14 cellular contexts compared by ENCODE assay signal in genomic region chr3:41035445-41036022, GRCh38.
A peak's percentile ranks its signal among the peaks of the same experiment; 100 is the strongest.
DNase-seq lines count a peak whose midpoint lies in the region; ATAC-seq and TF ChIP-seq lines count a peak whose summit lies in the region.
"Had no signal": no experiment of that assay in that cellular context is flagged by ENCODE, and none has a peak within 500 bp of the region (broad histone marks: within the 10 kb centered on the region; RNA-seq: fewer than 3 reads in every experiment).

No MANE protein-coding gene starts in this region.

- H3K36me3 ChIP-seq in BLaER1, result no peaks in the 10 kb centered on the region
- no peaks in the 10 kb centered on the region for H3K36me3 ChIP-seq in BLaER1 treated with 17β-estradiol and CSF1 and Interleukin-3, amounts not matched to agents 10 nM and 100 nM
- H3K36me3 ChIP-seq: BE2C had no signal

- no peak overlapping the region for H3K4me3 Mint-ChIP-seq in activated T-helper 2 cell treated with anti-CD3 and anti-CD28 coated beads, Interferon-gamma antibody, Interleukin-2, Interleukin-4, amounts not matched to agents 10 μg/mL and 5 μg/mL and 100 μg/mL, durations not matched to agents 14 hours and 24 hours and 36 hours (ENCODE audit: low read depth)
- H3K4me3 Mint-ChIP-seq: CD4-positive, CD25-positive, alpha-beta regulatory T cell; H9 had no signal

- H3K27me3 ChIP-seq in BLaER1 (no peaks in the 10 kb centered on the region), right cardiac atrium (ENCODE audit: control insufficient read depth, insufficient read depth) (no peaks in the 10 kb centered on the region)
- no peaks in the 10 kb centered on the region for H3K27me3 ChIP-seq in BLaER1 treated with 17β-estradiol and CSF1 and Interleukin-3, amounts not matched to agents 10 nM and 100 nM
- H3K27me3 ChIP-seq: BE2C had no signal

- ATAC-seq in right cardiac atrium (peak; percentile 64 to 76), HG03159 (IDR thresholded peaks at IDR 0.05; ENCODE audit: unreplicated experiment) (no peak), GM18907 (IDR thresholded peaks at IDR 0.05; ENCODE audit: unreplicated experiment) (no peak)
- ATAC-seq: A549 had no signal

- H3K4me1 ChIP-seq in BLaER1, result peaks cover 8% of the 10 kb centered on the region
- H3K4me1 ChIP-seq in BLaER1 treated with 17β-estradiol and CSF1 and Interleukin-3, amounts not matched to agents 10 nM and 100 nM, result peaks cover 7 to 31% (median 10%) of the 10 kb centered on the region in 10 experiments; a peak in 15 of 20 replicates
- no peaks in the 10 kb centered on the region for H3K4me1 ChIP-seq in right cardiac atrium (ENCODE audit: control insufficient read depth, insufficient read depth, low read length)
- H3K4me1 ChIP-seq: A549, BE2C had no signal

- DNase-seq in choroid plexus epithelial cell (ENCODE audit: low read depth), result peak; percentile 21
- DNase-seq in right cardiac atrium, result peak in 2 of 3 donors; percentile 28 to 53
- DNase-seq in activated T-helper 2 cell treated with anti-CD3 and anti-CD28 coated beads, Interferon-gamma antibody, Interleukin-2, Interleukin-4, amounts not matched to agents 10 μg/mL and 5 μg/mL and 100 μg/mL, durations not matched to agents 14 hours and 24 hours and 36 hours (ENCODE audit: low spot score), result no peak
- no peak for DNase-seq in midbrain (lab: John Stamatoyannopoulos, UW)
- DNase-seq: BE2C; CD4-positive, CD25-positive, alpha-beta regulatory T cell; GOT3; H9; IMR-90 had no signal

- H3K4me3 ChIP-seq in BLaER1 (no peak overlapping the region), choroid plexus epithelial cell (ENCODE audit: low read depth, low read length) (no peak overlapping the region), right cardiac atrium (ENCODE audit: low read length) (no peak overlapping the region)
- H3K4me3 ChIP-seq in BLaER1 treated with 17β-estradiol and CSF1 and Interleukin-3, amounts not matched to agents 10 nM and 100 nM, result no peak overlapping the region
- H3K4me3 ChIP-seq: A549 had no signal

- H3K27ac Mint-ChIP-seq in activated T-helper 2 cell treated with anti-CD3 and anti-CD28 coated beads, Interferon-gamma antibody, Interleukin-2, Interleukin-4, amounts not matched to agents 10 μg/mL and 5 μg/mL and 100 μg/mL, durations not matched to agents 14 hours and 24 hours and 36 hours, result no peak overlapping the region
- H3K27ac Mint-ChIP-seq: H9 had no signal

- H3K9me3 Mint-ChIP-seq in activated T-helper 2 cell treated with anti-CD3 and anti-CD28 coated beads, Interferon-gamma antibody, Interleukin-2, Interleukin-4, amounts not matched to agents 10 μg/mL and 5 μg/mL and 100 μg/mL, durations not matched to agents 14 hours and 24 hours and 36 hours, result no peaks in the 10 kb centered on the region
- H3K9me3 Mint-ChIP-seq: CD4-positive, CD25-positive, alpha-beta regulatory T cell had no signal

- H3K9me3 ChIP-seq in BLaER1 (no peaks in the 10 kb centered on the region), right cardiac atrium (ENCODE audit: control insufficient read depth, low read length) (no peaks in the 10 kb centered on the region)
- H3K9me3 ChIP-seq in BLaER1 treated with 17β-estradiol and CSF1 and Interleukin-3, amounts not matched to agents 10 nM and 100 nM (replicated peaks in 1 of 11), result no peaks in the 10 kb centered on the region
- H3K9me3 ChIP-seq: A549, BE2C had no signal

- H4K20me1 ChIP-seq in BLaER1, result no peaks in the 10 kb centered on the region
- no peaks in the 10 kb centered on the region for H4K20me1 ChIP-seq in BLaER1 treated with 17β-estradiol and CSF1 and Interleukin-3, amounts not matched to agents 10 nM and 100 nM

- H3K27ac ChIP-seq in BLaER1 (no peak overlapping the region), right cardiac atrium (ENCODE audit: low read length) (no peak overlapping the region)
- no peak overlapping the region for H3K27ac ChIP-seq in BLaER1 treated with 17β-estradiol and CSF1 and Interleukin-3, amounts not matched to agents 10 nM and 100 nM
- H3K27ac ChIP-seq: A549 had no signal

- H3K9ac ChIP-seq in BLaER1, result no peak overlapping the region
- H3K9ac ChIP-seq in BLaER1 treated with 17β-estradiol and CSF1 and Interleukin-3, amounts not matched to agents 10 nM and 100 nM, result no peak overlapping the region

- peaks cover 9% of the 10 kb centered on the region for H3K27me3 Mint-ChIP-seq in activated T-helper 2 cell treated with anti-CD3 and anti-CD28 coated beads, Interferon-gamma antibody, Interleukin-2, Interleukin-4, amounts not matched to agents 10 μg/mL and 5 μg/mL and 100 μg/mL, durations not matched to agents 14 hours and 24 hours and 36 hours (ENCODE audit: low read depth)

- H3K4me2 ChIP-seq in BLaER1, result peak overlapping the region; percentile 39
- H3K4me2 ChIP-seq in BLaER1 treated with 17β-estradiol and CSF1 and Interleukin-3, amounts not matched to agents 10 nM and 100 nM, result peak overlapping the region in 9 of 11 experiments; percentile 27 to 42 (median 32); a peak in 14 of 22 replicates
- H3K4me2 ChIP-seq: A549 had no signal

- TF ChIP-seq CTCF in choroid plexus epithelial cell (conservative IDR thresholded peaks at IDR 0.05; ENCODE audit: low read depth, low read length), result no peak

- peaks cover 4% of the 10 kb centered on the region for H3K4me1 Mint-ChIP-seq in activated T-helper 2 cell treated with anti-CD3 and anti-CD28 coated beads, Interferon-gamma antibody, Interleukin-2, Interleukin-4, amounts not matched to agents 10 μg/mL and 5 μg/mL and 100 μg/mL, durations not matched to agents 14 hours and 24 hours and 36 hours (ENCODE audit: low read depth)

- H3K36me3 Mint-ChIP-seq in activated T-helper 2 cell treated with anti-CD3 and anti-CD28 coated beads, Interferon-gamma antibody, Interleukin-2, Interleukin-4, amounts not matched to agents 10 μg/mL and 5 μg/mL and 100 μg/mL, durations not matched to agents 14 hours and 24 hours and 36 hours (ENCODE audit: low read depth), result no peaks in the 10 kb centered on the region
- H3K36me3 Mint-ChIP-seq: CD4-positive, CD25-positive, alpha-beta regulatory T cell had no signal

- intact Hi-C loops in right cardiac atrium (cut with DNase I), result no loop called here
- intact Hi-C loops in activated T-helper 2 cell treated with anti-CD3 and anti-CD28 coated beads, Interferon-gamma antibody, Interleukin-2, Interleukin-4, amounts not matched to agents 10 μg/mL and 5 μg/mL and 100 μg/mL, durations not matched to agents 14 hours and 24 hours and 36 hours (cut with micrococcal nuclease), result no loop called here

- WGBS in right cardiac atrium, result 34% methylated on average over 2 of the region's 2 CpGs

Comparison
In these comparisons a context has a peak if more than half of its experiments do, and no peak if none do; other contexts are left out.
1. DNase-seq: peak in choroid plexus epithelial cell (single experiment) and right cardiac atrium (2 of 3); none in activated T-helper 2 cell treated with anti-CD3 and anti-CD28 coated beads, Interferon-gamma antibody, Interleukin-2, Interleukin-4, amounts not matched to agents 10 μg/mL and 5 μg/mL and 100 μg/mL, durations not matched to agents 14 hours and 24 hours and 36 hours (single experiment) and midbrain (single experiment).
2. ATAC-seq: peak in right cardiac atrium (2 of 2); none in HG03159 (single experiment) and GM18907 (single experiment).